8 cellular contexts compared by ENCODE assay signal in the genomic region with DNA sequence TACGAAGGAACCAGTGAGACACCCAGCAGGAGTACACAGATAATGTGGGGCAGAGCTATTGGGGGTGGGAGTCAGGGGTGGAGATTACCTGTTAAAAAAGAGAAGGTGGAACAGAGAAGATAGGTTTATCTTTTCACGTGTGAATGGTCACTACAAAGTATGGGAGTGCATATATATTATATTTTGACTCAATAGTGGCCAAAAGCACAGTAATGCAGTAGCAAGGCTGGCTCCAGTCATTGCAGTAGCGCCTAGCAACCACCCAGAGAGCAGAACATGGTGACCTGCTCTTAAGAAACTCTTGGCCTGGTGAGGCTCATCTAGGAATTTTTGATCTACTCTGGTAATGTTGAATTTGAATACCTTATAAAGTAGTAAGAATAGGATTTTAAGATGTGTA. TPM values are rescaled to one million over a fixed set of nuclear protein-coding genes. Genes with fewer than 3 reads are reported as not detected.
DNase-seq lines count a peak whose midpoint lies in the region; ATAC-seq, FAIRE-seq and TF ChIP-seq lines count a peak whose summit lies in the region.

No MANE protein-coding gene starts in this region.

- H3K36me3 Mint-ChIP-seq in central memory CD8-positive, alpha-beta T cell (ENCODE audit: insufficient read depth): peaks cover 8% of the 10 kb centered on the region
- H3K36me3 Mint-ChIP-seq in naive B cell: peaks cover 19 to 30% of the 10 kb centered on the region in 2 donors

- DNase-seq in EH (ENCODE audit: low read depth) (peak; percentile 20), NAMALWA (ENCODE audit: low spot score) (peak; percentile 10), naive B cell (no peak), D721Med (ENCODE audit: insufficient read length, low spot score) (no peak)
- no peak for DNase-seq in central memory CD8-positive, alpha-beta T cell (ENCODE audit: low spot score in 2 of 2)

- H3K9me3 Mint-ChIP-seq in central memory CD8-positive, alpha-beta T cell: no peaks in the 10 kb centered on the region
- H3K9me3 Mint-ChIP-seq in naive B cell: peaks cover 1 to 19% (median 5%) of the 10 kb centered on the region in 7 donors

- H3K4me3 Mint-ChIP-seq in central memory CD8-positive, alpha-beta T cell: peak overlapping the region; percentile 84
- peak overlapping the region; percentile 86 to 97 (median 92) for H3K4me3 Mint-ChIP-seq in naive B cell

- no peak for TF ChIP-seq CTCF in D721Med (IDR thresholded peaks at IDR 0.05; ENCODE audit: insufficient read depth, missing control alignments)

- H3K27ac Mint-ChIP-seq in central memory CD8-positive, alpha-beta T cell (ENCODE audit: low read depth): peak overlapping the region; percentile 89
- H3K27ac Mint-ChIP-seq in naive B cell: peak overlapping the region in 4 of 6 donors; percentile 64 to 93 (median 88)

- no peak for ATAC-seq in central memory CD8-positive, alpha-beta T cell (replicated peaks; ENCODE audit: extremely low read depth, poor library complexity, severe bottlenecking)
- ATAC-seq in naive B cell (ENCODE audit: low read depth in 2 of 2) (no peak), GM21723 (IDR thresholded peaks at IDR 0.05; ENCODE audit: unreplicated experiment) (no peak), GM18517 (IDR thresholded peaks at IDR 0.05; ENCODE audit: unreplicated experiment) (no peak), HG03460 (IDR thresholded peaks at IDR 0.05; ENCODE audit: unreplicated experiment) (no peak)

- peaks cover 20% of the 10 kb centered on the region for H3K27me3 Mint-ChIP-seq in central memory CD8-positive, alpha-beta T cell
- H3K27me3 Mint-ChIP-seq in naive B cell: peaks cover 15 to 25% (median 24%) of the 10 kb centered on the region in 3 donors

- FAIRE-seq in D721Med (lab: Jason Lieb, UNC): no peak

- H3K4me1 Mint-ChIP-seq in central memory CD8-positive, alpha-beta T cell: peaks cover 12% of the 10 kb centered on the region
- peaks cover 7 to 14% (median 10%) of the 10 kb centered on the region in 3 donors for H3K4me1 Mint-ChIP-seq in naive B cell

RNA-seq across cellular contexts. Expression of gene IMPACT, which starts 1.0 kb away (rescaled TPM):
- 10 to 100 TPM; 15.2 to 34.3 (median 27.6) TPM for polyA plus RNA-seq in naive B cell (ENCODE audit: low read depth in 6 of 6)

RNA-seq across cellular contexts. Expression of gene OSBPL1A, which starts 29.9 kb away (rescaled TPM):
- 1 to 10 TPM in 5 of 6 donors, not detected in 1; 1.8 to 4.4 (median 3.6) TPM for polyA plus RNA-seq in naive B cell (ENCODE audit: low read depth in 6 of 6)

RNA-seq across cellular contexts. Expression of gene HRH4, which starts 33.0 kb away (rescaled TPM):
- polyA plus RNA-seq in naive B cell (ENCODE audit: low read depth in 6 of 6): not detected

Comparison
In these comparisons a context has a peak if more than half of its experiments do, and no peak if none do; other contexts are left out.
1. DNase-seq: peak in EH (single experiment) and NAMALWA (single experiment); none in central memory CD8-positive, alpha-beta T cell (0 of 2), naive B cell (single experiment) and D721Med (single experiment).